ENCODE assay signal across 8 cellular contexts in the genomic region with DNA sequence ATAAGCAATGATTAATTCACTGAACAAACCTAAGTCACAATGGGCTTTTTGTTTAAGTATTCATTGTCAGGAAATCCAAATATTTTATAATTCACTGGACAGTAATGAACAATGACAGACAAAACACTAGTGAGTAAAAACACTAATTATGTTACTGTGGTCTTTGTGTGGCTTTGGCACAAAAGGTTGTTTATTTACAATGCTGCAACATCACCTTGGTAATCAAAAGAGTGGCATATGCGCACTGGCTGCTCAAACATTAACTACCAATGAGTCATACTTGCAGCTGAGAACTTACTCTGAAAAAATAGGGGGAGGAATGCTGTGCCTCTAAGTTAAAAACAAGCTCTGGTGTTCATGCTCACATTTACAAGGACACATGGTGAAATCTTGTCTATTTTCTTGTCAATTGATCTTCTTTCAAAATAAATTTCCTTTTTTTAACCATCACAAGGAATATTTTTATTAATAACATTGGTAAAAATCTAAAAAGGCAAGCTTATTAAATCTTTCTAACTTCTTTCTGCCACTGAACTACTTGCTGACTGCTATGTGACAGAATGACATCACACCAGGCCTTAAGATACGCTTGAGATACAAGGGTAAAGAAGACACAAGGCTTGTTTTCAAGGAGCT.
A peak's percentile ranks its signal among the peaks of the same experiment; 100 is the strongest.
DNase-seq lines count a peak whose midpoint lies in the region; ATAC-seq and TF ChIP-seq lines count a peak whose summit lies in the region.

No MANE protein-coding gene starts in this region.

- TF ChIP-seq CTCF in SK-N-SH (IDR thresholded peaks at IDR 0.05), result no peak
- TF ChIP-seq CTCF in neural crest cell (conservative IDR thresholded peaks at IDR 0.05), result no peak
- TF ChIP-seq CTCF in WERI-Rb-1 (IDR thresholded peaks at IDR 0.05; ENCODE audit: low read depth, low read length), result no peak

- peak overlapping the region; percentile 76 for H3K27ac Mint-ChIP-seq in neural crest cell (ENCODE audit: unreplicated experiment)

- POLR2A ChIA-PET in SK-N-SH (lab: Yijun Ruan, JAX), result no interaction called here

- H3K9me3 ChIP-seq in SK-N-SH (no peaks in the 10 kb centered on the region), WERI-Rb-1 (ENCODE audit: severe bottlenecking) (no peaks in the 10 kb centered on the region)

- DNase-seq in activated CD4-positive, alpha-beta T cell treated with anti-CD3 and anti-CD28 coated beads for 48 hours, result peak; percentile 17
- DNase-seq in activated CD4-positive, alpha-beta T cell treated with anti-CD3 and anti-CD28 coated beads for 1 hour, result no peak
- DNase-seq in Jurkat, Clone E6-1 (ENCODE audit: low read depth, low spot score), result peak; percentile 12
- DNase-seq in SK-N-SH, result peak; percentile 6
- peak; percentile 87 for DNase-seq in epithelial cell of prostate (ENCODE audit: low read depth, low spot score)
- DNase-seq in neural crest cell (ENCODE audit: low read depth, low spot score), result no peak
- DNase-seq in WERI-Rb-1, result no peak

- no peaks in the 10 kb centered on the region for H3K27me3 ChIP-seq in SK-N-SH (ENCODE audit: insufficient read depth)
- H3K27me3 ChIP-seq in WERI-Rb-1 (ENCODE audit: insufficient read depth, low read depth, severe bottlenecking), result no peaks in the 10 kb centered on the region

- ATAC-seq in GM21737 (IDR thresholded peaks at IDR 0.05; ENCODE audit: unreplicated experiment), result peak; percentile 64

- peak overlapping the region; percentile 12 for H3K4me2 ChIP-seq in SK-N-SH

- H3K4me1 Mint-ChIP-seq in neural crest cell, result peaks cover 16% of the 10 kb centered on the region

- no peaks in the 10 kb centered on the region for H3K9me3 Mint-ChIP-seq in neural crest cell

- peaks cover 4% of the 10 kb centered on the region for H3K36me3 Mint-ChIP-seq in neural crest cell (ENCODE audit: low read depth)

- no peaks in the 10 kb centered on the region for H3K27me3 Mint-ChIP-seq in neural crest cell (ENCODE audit: low read depth)

- peaks cover 55% of the 10 kb centered on the region for H3F3A ChIP-seq in SK-N-SH (replicated peaks; ENCODE audit: insufficient read depth)

- peaks cover 63% of the 10 kb centered on the region for H3K79me2 ChIP-seq in SK-N-SH (ENCODE audit: insufficient read depth)

- H2AFZ ChIP-seq in SK-N-SH (ENCODE audit: low read depth), result no peak overlapping the region

- no peak for TF ChIP-seq RAD21 in SK-N-SH (IDR thresholded peaks at IDR 0.05; ENCODE audit: low read length)

- peaks cover 0 to 34% of the 10 kb centered on the region in 2 experiments; a peak in 3 of 4 replicates for H3K4me1 ChIP-seq in SK-N-SH (ENCODE audit: control insufficient read depth in 1 of 2, insufficient read depth in 2 of 2, low read depth in 1 of 2, low read length in 1 of 2)

- H4K20me1 ChIP-seq in SK-N-SH (ENCODE audit: insufficient read depth), result no peaks in the 10 kb centered on the region; the same call in 1 of the 2 replicates

- 17% methylated on average over 2 of the region's 2 CpGs for WGBS in SK-N-SH (ENCODE audit: low lambda C conversion rate)

- no peak overlapping the region for H3K4me3 Mint-ChIP-seq in neural crest cell

- CTCF ChIA-PET in SK-N-SH (lab: Yijun Ruan, JAX), result interaction anchor here (1.4 kb wide), 1 partner anchor 9 kb away, joined by 4 read pairs; no protein-coding TSS in a partner anchor

- H3K4me3 ChIP-seq in Jurkat, Clone E6-1 (ENCODE audit: low read length), result no peak overlapping the region
- H3K4me3 ChIP-seq in SK-N-SH (ENCODE audit: low read depth in 2 of 2, low read length in 1 of 2) (no peak overlapping the region), WERI-Rb-1 (ENCODE audit: low read depth, low read length) (no peak overlapping the region)

- peak overlapping the region; percentile 52 for H3K9ac ChIP-seq in SK-N-SH

- no peaks in the 10 kb centered on the region for H3K9me2 ChIP-seq in SK-N-SH

- peaks cover 0 to 5% of the 10 kb centered on the region in 2 experiments for H3K36me3 ChIP-seq in SK-N-SH (replicated peaks in 1 of 2; ENCODE audit: control insufficient read depth in 1 of 2, insufficient read depth in 2 of 2, low read length in 1 of 2)
- no peaks in the 10 kb centered on the region; the same call in 1 of the 2 replicates for H3K36me3 ChIP-seq in WERI-Rb-1

- TF ChIP-seq EP300 in SK-N-SH (IDR thresholded peaks at IDR 0.05; ENCODE audit: borderline replicate concordance in 1 of 2, low read depth in 1 of 2, low read length in 1 of 2), result no peak

- peak overlapping the region; percentile 48 to 93; a peak in 3 of 4 replicates for H3K27ac ChIP-seq in SK-N-SH (ENCODE audit: low read depth in 2 of 2, low read length in 1 of 2)
- peak overlapping the region; percentile 52 for H3K27ac ChIP-seq in epithelial cell of prostate
- H3K27ac ChIP-seq in WERI-Rb-1, result no peak overlapping the region

TF ChIP-seq in SK-N-SH, 30 proteins besides CTCF, POLR2A, EP300 and RAD21 (continues in another document):
- TF ChIP-seq SMC3 (IDR thresholded peaks at IDR 0.05; ENCODE audit: low read depth, low read length), result no peak
- TF ChIP-seq, protein P1, sequence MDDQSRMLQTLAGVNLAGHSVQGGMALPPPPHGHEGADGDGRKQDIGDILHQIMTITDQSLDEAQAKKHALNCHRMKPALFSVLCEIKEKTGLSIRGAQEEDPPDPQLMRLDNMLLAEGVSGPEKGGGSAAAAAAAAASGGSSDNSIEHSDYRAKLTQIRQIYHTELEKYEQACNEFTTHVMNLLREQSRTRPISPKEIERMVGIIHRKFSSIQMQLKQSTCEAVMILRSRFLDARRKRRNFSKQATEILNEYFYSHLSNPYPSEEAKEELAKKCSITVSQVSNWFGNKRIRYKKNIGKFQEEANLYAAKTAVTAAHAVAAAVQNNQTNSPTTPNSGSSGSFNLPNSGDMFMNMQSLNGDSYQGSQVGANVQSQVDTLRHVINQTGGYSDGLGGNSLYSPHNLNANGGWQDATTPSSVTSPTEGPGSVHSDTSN (IDR thresholded peaks at IDR 0.05), result peak; percentile 64
- no peak for TF ChIP-seq YY1 (IDR thresholded peaks at IDR 0.05; ENCODE audit: low read depth)
- TF ChIP-seq FOSL2 (IDR thresholded peaks at IDR 0.05; ENCODE audit: borderline replicate concordance, low read depth), result peak; percentile 88
- TF ChIP-seq TAF1 (IDR thresholded peaks at IDR 0.05; ENCODE audit: borderline replicate concordance, low read depth, low read length), result no peak
- peak; percentile 76 for TF ChIP-seq TCF12 (IDR thresholded peaks at IDR 0.05)
- TF ChIP-seq, protein P2, sequence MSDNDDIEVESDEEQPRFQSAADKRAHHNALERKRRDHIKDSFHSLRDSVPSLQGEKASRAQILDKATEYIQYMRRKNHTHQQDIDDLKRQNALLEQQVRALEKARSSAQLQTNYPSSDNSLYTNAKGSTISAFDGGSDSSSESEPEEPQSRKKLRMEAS (IDR thresholded peaks at IDR 0.05; ENCODE audit: low read depth), result peak; percentile 22; the same call in 1 of the 2 replicates
- TF ChIP-seq TEAD4 (IDR thresholded peaks at IDR 0.05; ENCODE audit: borderline replicate concordance, insufficient read depth), result no peak
- no peak for TF ChIP-seq POLR2AphosphoS5 (IDR thresholded peaks at IDR 0.05; ENCODE audit: low read depth, low read length)
- no peak for TF ChIP-seq FOXJ3 (CRISPR knock-in tag; IDR thresholded peaks at IDR 0.05)
- TF ChIP-seq GATA2 (CRISPR knock-in tag; IDR thresholded peaks at IDR 0.05), result no peak
- no peak for TF ChIP-seq MEF2A (IDR thresholded peaks at IDR 0.05; ENCODE audit: borderline replicate concordance, low read depth)
- no peak; the same call in 1 of the 2 replicates for TF ChIP-seq NFIC (IDR thresholded peaks at IDR 0.05; ENCODE audit: borderline replicate concordance)
- no peak for TF ChIP-seq EZH2phosphoT487 (IDR thresholded peaks at IDR 0.05; ENCODE audit: borderline replicate concordance, low read depth)
- no peak for TF ChIP-seq RFX5 (IDR thresholded peaks at IDR 0.05; ENCODE audit: low read length)
- no peak for TF ChIP-seq MXI1 (IDR thresholded peaks at IDR 0.05; ENCODE audit: low read depth, low read length)
- TF ChIP-seq, protein P3, sequence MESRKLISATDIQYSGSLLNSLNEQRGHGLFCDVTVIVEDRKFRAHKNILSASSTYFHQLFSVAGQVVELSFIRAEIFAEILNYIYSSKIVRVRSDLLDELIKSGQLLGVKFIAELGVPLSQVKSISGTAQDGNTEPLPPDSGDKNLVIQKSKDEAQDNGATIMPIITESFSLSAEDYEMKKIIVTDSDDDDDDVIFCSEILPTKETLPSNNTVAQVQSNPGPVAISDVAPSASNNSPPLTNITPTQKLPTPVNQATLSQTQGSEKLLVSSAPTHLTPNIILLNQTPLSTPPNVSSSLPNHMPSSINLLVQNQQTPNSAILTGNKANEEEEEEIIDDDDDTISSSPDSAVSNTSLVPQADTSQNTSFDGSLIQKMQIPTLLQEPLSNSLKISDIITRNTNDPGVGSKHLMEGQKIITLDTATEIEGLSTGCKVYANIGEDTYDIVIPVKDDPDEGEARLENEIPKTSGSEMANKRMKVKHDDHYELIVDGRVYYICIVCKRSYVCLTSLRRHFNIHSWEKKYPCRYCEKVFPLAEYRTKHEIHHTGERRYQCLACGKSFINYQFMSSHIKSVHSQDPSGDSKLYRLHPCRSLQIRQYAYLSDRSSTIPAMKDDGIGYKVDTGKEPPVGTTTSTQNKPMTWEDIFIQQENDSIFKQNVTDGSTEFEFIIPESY (IDR thresholded peaks at IDR 0.05; ENCODE audit: borderline replicate concordance, low read depth), result no peak

Comparison
In these comparisons a context has a peak if more than half of its experiments do, and no peak if none do; other contexts are left out.
1. DNase-seq: peak in activated CD4-positive, alpha-beta T cell treated with anti-CD3 and anti-CD28 coated beads for 48 hours (single experiment), Jurkat, Clone E6-1 (single experiment), SK-N-SH (single experiment) and epithelial cell of prostate (single experiment); none in activated CD4-positive, alpha-beta T cell treated with anti-CD3 and anti-CD28 coated beads for 1 hour (single experiment), neural crest cell (single experiment) and WERI-Rb-1 (single experiment).